Comparison of ENCODE assay signal across 8 cellular contexts in the genomic region with DNA sequence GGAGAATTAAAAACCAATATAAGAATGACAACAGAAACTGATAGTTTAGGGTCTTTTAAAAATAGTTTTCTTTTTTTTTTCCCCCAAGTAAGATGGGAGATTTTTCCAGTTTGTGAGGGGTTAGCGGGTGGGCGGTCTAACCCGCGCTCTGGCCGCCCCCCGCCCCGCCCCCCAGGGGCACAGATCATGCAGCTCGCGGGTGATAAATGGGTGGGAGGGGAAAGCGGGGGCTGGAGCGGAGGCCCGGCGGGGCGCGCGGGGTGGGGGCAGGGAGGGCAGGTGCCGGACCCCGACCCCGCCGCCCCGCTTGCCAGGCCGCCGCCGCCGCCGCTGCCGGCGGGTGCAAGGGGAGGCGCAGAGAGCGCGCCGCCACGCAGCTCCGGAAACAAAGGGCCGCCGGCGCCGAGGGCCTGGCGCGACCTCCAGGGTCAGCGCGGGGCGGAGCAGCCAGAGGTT.
DNase-seq lines count a peak whose midpoint lies in the region; ATAC-seq and TF ChIP-seq lines count a peak whose summit lies in the region.

No MANE protein-coding gene starts in this region.

- no peak; the same call in 2 of the 3 replicates for ATAC-seq in RWPE2 (ENCODE audit: low read depth)
- no peak for ATAC-seq in HG03045 (IDR thresholded peaks at IDR 0.05; ENCODE audit: unreplicated experiment)

- peaks cover 50% of the 10 kb centered on the region for H4K20me1 ChIP-seq in smooth muscle cell (ENCODE audit: low read depth)

- H2AFZ ChIP-seq in smooth muscle cell (ENCODE audit: low read depth), result no peak overlapping the region

- peak overlapping the region; percentile 72 for H3K4me3 ChIP-seq in RWPE2 (ENCODE audit: severe bottlenecking)
- H3K4me3 ChIP-seq in foreskin fibroblast (ENCODE audit: low read depth in 1 of 2, low read length in 2 of 2), result peak overlapping the region; percentile 80 to 84
- peak overlapping the region; percentile 92 for H3K4me3 ChIP-seq in smooth muscle cell

- peak; percentile 29 for DNase-seq in NCI-H748 treated with DMSO at 0.1 percent for 48 hours (lab: John Stamatoyannopoulos, UW)
- DNase-seq in NCI-H748 (lab: John Stamatoyannopoulos, UW; ENCODE audit: unreplicated experiment), result no peak
- no peak for DNase-seq in RWPE2 (ENCODE audit: low spot score)
- no peak for DNase-seq in foreskin fibroblast
- DNase-seq in smooth muscle cell (lab: John Stamatoyannopoulos, UW; ENCODE audit: unreplicated experiment), result no peak
- no peak for DNase-seq in T1000 (lab: John Stamatoyannopoulos, UW)
- no peak for DNase-seq in NCI-H2196 (lab: John Stamatoyannopoulos, UW; ENCODE audit: unreplicated experiment)

- peaks cover 18% of the 10 kb centered on the region for H3F3A ChIP-seq in smooth muscle cell (ENCODE audit: low read depth)

- WGBS in smooth muscle cell (ENCODE audit: low lambda C conversion rate), result 4% methylated on average over 17 of the region's 43 CpGs

- peaks cover 15% of the 10 kb centered on the region for H3K79me2 ChIP-seq in smooth muscle cell (ENCODE audit: low read depth)

- no peak overlapping the region for H3K9ac ChIP-seq in smooth muscle cell (ENCODE audit: low read depth)

- no peaks in the 10 kb centered on the region for H3K36me3 ChIP-seq in RWPE2 (ENCODE audit: low read depth)
- H3K36me3 ChIP-seq in smooth muscle cell (ENCODE audit: low read depth), result no peaks in the 10 kb centered on the region

- TF ChIP-seq CTCF in RWPE2 (IDR thresholded peaks at IDR 0.05; ENCODE audit: poor library complexity, severe bottlenecking) (no peak), foreskin fibroblast (IDR thresholded peaks at IDR 0.05; ENCODE audit: low read depth, low read length) (no peak), smooth muscle cell (IDR thresholded peaks at IDR 0.05; ENCODE audit: borderline replicate concordance, insufficient read depth, poor library complexity, severe bottlenecking) (no peak)

- H3K27ac ChIP-seq in RWPE2 (ENCODE audit: poor library complexity, severe bottlenecking) (peak overlapping the region; percentile 88), smooth muscle cell (ENCODE audit: low read depth) (no peak overlapping the region)

- no peaks in the 10 kb centered on the region for H3K27me3 ChIP-seq in RWPE2 (ENCODE audit: insufficient read depth, poor library complexity, severe bottlenecking)
- no peaks in the 10 kb centered on the region for H3K27me3 ChIP-seq in smooth muscle cell (ENCODE audit: low read depth)

- H3K4me1 ChIP-seq in RWPE2 (ENCODE audit: insufficient read depth, poor library complexity, severe bottlenecking) (peaks cover 5% of the 10 kb centered on the region), smooth muscle cell (ENCODE audit: low read depth) (peaks cover 39% of the 10 kb centered on the region)

- H3K9me3 ChIP-seq in RWPE2 (ENCODE audit: severe bottlenecking), result no peaks in the 10 kb centered on the region
- no peaks in the 10 kb centered on the region for H3K9me3 ChIP-seq in smooth muscle cell (replicated peaks; ENCODE audit: low read depth)

- peak overlapping the region; percentile 100 for H3K4me2 ChIP-seq in smooth muscle cell
